Comparison of ENCODE assay signal across 9 cellular contexts in genomic region chr17:37744961-37745800, GRCh38. TPM values are rescaled to one million over a fixed set of nuclear protein-coding genes. Genes with fewer than 3 reads are reported as not detected.
DNase-seq lines count a peak whose midpoint lies in the region; ATAC-seq and TF ChIP-seq lines count a peak whose summit lies in the region.
"Had no signal": no experiment of that assay in that cellular context is flagged by ENCODE, and none has a peak within 500 bp of the region (broad histone marks: within the 10 kb centered on the region; RNA-seq: fewer than 3 reads in every experiment).

TSS of gene HNF1B (minus strand) at chr17:37745059. CDS start at chr17:37744884, 175 bp downstream.

- no peak within 1 kb of the TSS for H2BK20ac ChIP-seq in H9 (ENCODE audit: low read depth, low read length, poor library complexity, severe bottlenecking)

- H3K36me3 Mint-ChIP-seq in H9 (ENCODE audit: insufficient read depth in 1 of 3, low read depth in 3 of 3) (no peaks in the 10 kb centered on the region), mesothelial cell of epicardium (no peaks in the 10 kb centered on the region)
- no peaks in the 10 kb centered on the region for H3K36me3 Mint-ChIP-seq in activated CD4-positive, alpha-beta memory T cell treated with anti-CD3 and anti-CD28 coated beads, Interleukin-2, amount 10 ng/mL, durations not matched to agents 7 days and 5 days (ENCODE audit: low read depth)

- H3K4me3 Mint-ChIP-seq in H9 (peak within 1 kb of the TSS; percentile 57 to 80), mesothelial cell of epicardium (peak within 1 kb of the TSS; percentile 55)
- H3K4me3 Mint-ChIP-seq in activated CD4-positive, alpha-beta memory T cell treated with anti-CD3 and anti-CD28 coated beads, Interleukin-2, amount 10 ng/mL, durations not matched to agents 7 days and 5 days, result peak within 1 kb of the TSS; percentile 21

- TF ChIP-seq CTCF in GM13976 (IDR thresholded peaks at IDR 0.05; ENCODE audit: borderline replicate concordance, control extremely low read depth, extremely low read depth, insufficient read depth, missing control alignments) (no peak), H9 (conservative IDR thresholded peaks at IDR 0.05) (no peak), mesothelial cell of epicardium (IDR thresholded peaks at IDR 0.05; ENCODE audit: unreplicated experiment) (no peak), WERI-Rb-1 (IDR thresholded peaks at IDR 0.05; ENCODE audit: low read depth, low read length) (no peak)

- WGBS in H9 (ENCODE audit: extremely low coverage, insufficient read length, low lambda C conversion rate), result no CpG with 5 or more reads among the region's 35 CpGs

- H3K4ac ChIP-seq in H9 (ENCODE audit: low read depth, low read length), result no peak within 1 kb of the TSS

- no peak within 1 kb of the TSS for H3K23ac ChIP-seq in H9 (ENCODE audit: insufficient read length, low read depth, low read length)

- H4K8ac ChIP-seq in H9 (replicated peaks; ENCODE audit: insufficient read length, low read depth, low read length), result no peak within 1 kb of the TSS

- peaks cover 29% of the 10 kb centered on the region for H3K23me2 ChIP-seq in H9 (ENCODE audit: insufficient read length, low read depth, low read length, poor library complexity, severe bottlenecking)

- H2AK5ac ChIP-seq in H9 (ENCODE audit: insufficient read length, low read length), result no peak within 1 kb of the TSS

- H3K27me3 ChIP-seq in H9 (ENCODE audit: insufficient read depth, low read length), result peaks cover 70% of the 10 kb centered on the region
- no peaks in the 10 kb centered on the region for H3K27me3 ChIP-seq in WERI-Rb-1 (ENCODE audit: insufficient read depth, low read depth, severe bottlenecking)

- no peaks in the 10 kb centered on the region for H4K20me1 ChIP-seq in H9 (ENCODE audit: control insufficient read depth, insufficient read depth, insufficient read length)

- peaks cover 16 to 25% of the 10 kb centered on the region in 2 experiments for H3K4me1 Mint-ChIP-seq in H9
- H3K4me1 Mint-ChIP-seq in activated CD4-positive, alpha-beta memory T cell treated with anti-CD3 and anti-CD28 coated beads, Interleukin-2, amount 10 ng/mL, durations not matched to agents 7 days and 5 days, result peaks cover 21% of the 10 kb centered on the region
- H3K4me1 Mint-ChIP-seq in mesothelial cell of epicardium, result peaks cover 17% of the 10 kb centered on the region

- CTCF ChIA-PET in activated CD4-positive, alpha-beta memory T cell treated with anti-CD3 and anti-CD28 coated beads, Interleukin-2, amount 10 ng/mL, durations not matched to agents 7 days and 5 days (lab: Charles Lee), result interaction anchor here (1.1 to 1.2 kb wide), 2 partner anchors 20 to 26 kb away, joined by 3 to 4 read pairs; no protein-coding TSS in a partner anchor

- peak within 1 kb of the TSS; percentile 82 for H3K4me2 ChIP-seq in H9 (ENCODE audit: insufficient read depth, insufficient read length, low read length)

- POLR2A ChIA-PET in activated CD4-positive, alpha-beta memory T cell treated with anti-CD3 and anti-CD28 coated beads, Interleukin-2, amount 10 ng/mL, durations not matched to agents 7 days and 5 days (lab: Charles Lee), result no interaction called here

- H3T11ph ChIP-seq in H9 (ENCODE audit: low read length), result no peak within 1 kb of the TSS

- no peak within 1 kb of the TSS for H2BK5ac ChIP-seq in H9 (ENCODE audit: insufficient read length, low read length)

- DNase-seq in GM13976 (ENCODE audit: low spot score), result peak; percentile 80
- DNase-seq in H9, result peak; percentile 83
- no peak for DNase-seq in activated CD4-positive, alpha-beta memory T cell treated with anti-CD3 and anti-CD28 coated beads, Interleukin-2, amount 10 ng/mL, durations not matched to agents 7 days and 5 days
- DNase-seq in mesothelial cell of epicardium (ENCODE audit: low spot score in 2 of 2, unreplicated experiment in 2 of 2), result no peak
- no peak for DNase-seq in DMS 273 (lab: John Stamatoyannopoulos, UW; ENCODE audit: unreplicated experiment)
- no peak for DNase-seq in WERI-Rb-1

- no peak within 1 kb of the TSS for H3K9ac ChIP-seq in H9 (ENCODE audit: extremely low read depth, insufficient read length, low read length)

- no peak within 1 kb of the TSS for H4K91ac ChIP-seq in H9 (ENCODE audit: insufficient read length, low read depth, low read length)

- no peaks in the 10 kb centered on the region for H3K79me1 ChIP-seq in H9 (ENCODE audit: insufficient read depth, low read depth, low read length, poor library complexity, severe bottlenecking)

- no peak within 1 kb of the TSS for H3K56ac ChIP-seq in H9 (ENCODE audit: insufficient read length, low read depth, low read length)

- no peak within 1 kb of the TSS; a peak in 1 of 7 replicates for H3K27ac Mint-ChIP-seq in H9
- no peak within 1 kb of the TSS for H3K27ac Mint-ChIP-seq in activated CD4-positive, alpha-beta memory T cell treated with anti-CD3 and anti-CD28 coated beads, Interleukin-2, amount 10 ng/mL, durations not matched to agents 7 days and 5 days
- no peak within 1 kb of the TSS for H3K27ac Mint-ChIP-seq in mesothelial cell of epicardium

- H3K4me1 ChIP-seq in H9 (ENCODE audit: insufficient read depth, low read length), result no peaks in the 10 kb centered on the region

- ATAC-seq in GM21576 (IDR thresholded peaks at IDR 0.05; ENCODE audit: unreplicated experiment) (no peak), esophagus mucosa (no peak)

- H3K9me3 ChIP-seq in H9 (ENCODE audit: control insufficient read depth, low read depth, low read length) (no peaks in the 10 kb centered on the region), WERI-Rb-1 (ENCODE audit: severe bottlenecking) (no peaks in the 10 kb centered on the region)

- H3K79me2 ChIP-seq in H9 (ENCODE audit: insufficient read depth, low read length), result no peaks in the 10 kb centered on the region

- H3K9me3 Mint-ChIP-seq in H9 (peaks cover 0 to 3% of the 10 kb centered on the region in 2 experiments; a peak in 1 of 5 replicates), mesothelial cell of epicardium (no peaks in the 10 kb centered on the region)
- H3K9me3 Mint-ChIP-seq in activated CD4-positive, alpha-beta memory T cell treated with anti-CD3 and anti-CD28 coated beads, Interleukin-2, amount 10 ng/mL, durations not matched to agents 7 days and 5 days, result no peaks in the 10 kb centered on the region

- H3K27me3 Mint-ChIP-seq in H9 (ENCODE audit: low read depth) (peaks cover 99% of the 10 kb centered on the region), mesothelial cell of epicardium (ENCODE audit: low read depth) (peaks cover 92% of the 10 kb centered on the region)
- peaks cover 77% of the 10 kb centered on the region for H3K27me3 Mint-ChIP-seq in activated CD4-positive, alpha-beta memory T cell treated with anti-CD3 and anti-CD28 coated beads, Interleukin-2, amount 10 ng/mL, durations not matched to agents 7 days and 5 days

- no peak within 1 kb of the TSS for H4K5ac ChIP-seq in H9 (ENCODE audit: insufficient read length, low read depth, low read length)

- no peak within 1 kb of the TSS for H2AFZ ChIP-seq in H9 (ENCODE audit: low read length)

- H3K36me3 ChIP-seq in WERI-Rb-1, result no peaks in the 10 kb centered on the region

- H2BK12ac ChIP-seq in H9 (ENCODE audit: insufficient read length, low read depth, low read length), result no peak within 1 kb of the TSS

- no peak within 1 kb of the TSS for H3K4me3 ChIP-seq in WERI-Rb-1 (ENCODE audit: low read depth, low read length)

- no peak within 1 kb of the TSS; the same call in 1 of the 2 replicates for H3K14ac ChIP-seq in H9 (ENCODE audit: insufficient read depth, low read length)

- H3K27ac ChIP-seq in H9 (ENCODE audit: insufficient read length, low read depth, low read length) (no peak within 1 kb of the TSS), WERI-Rb-1 (no peak within 1 kb of the TSS)

- no peak within 1 kb of the TSS for H2BK120ac ChIP-seq in H9 (ENCODE audit: low read depth, low read length, poor library complexity, severe bottlenecking)

- no peak within 1 kb of the TSS for H3K18ac ChIP-seq in H9 (ENCODE audit: insufficient read length, low read depth, low read length)

- in situ Hi-C loops in GM13976 (cut with MboI; ENCODE audit: low sequenced_read_pairs, unreplicated experiment), result no loop called here

- no peak within 1 kb of the TSS for H2BK15ac ChIP-seq in H9 (ENCODE audit: low read depth, low read length)

RNA-seq across cellular contexts. Expression of gene HNF1B, which starts in this region (rescaled TPM):
- total RNA-seq in H9 (2021), result not detected in 2 replicates
- total RNA-seq in activated CD4-positive, alpha-beta memory T cell treated with anti-CD3 and anti-CD28 coated beads, Interleukin-2, amount 10 ng/mL, durations not matched to agents 7 days and 5 days, result not detected
- total RNA-seq in mesothelial cell of epicardium, result 0.14 to 0.31 TPM (median 0.29 TPM) in 3 replicates
- not detected for total RNA-seq in esophagus mucosa
- total RNA-seq: M059J had no signal

Comparison
In these comparisons a context has a peak if more than half of its experiments do, and no peak if none do; other contexts are left out.
1. Peak in DNase-seq and H3K4me2 ChIP-seq in H9; RNA of the gene not detected or under 1 TPM.